32 cellular contexts compared by ENCODE assay signal in genomic region chrX:10531927-10532326, GRCh38.
"Had no signal": no experiment of that assay in that cellular context is flagged by ENCODE, and none has a peak within 500 bp of the region (broad histone marks: within the 10 kb centered on the region; RNA-seq: fewer than 3 reads in every experiment).

No MANE protein-coding gene starts in this region.

- H3K4me1 ChIP-seq: adrenal gland, ascending aorta, breast epithelium had no signal

- H3K27ac ChIP-seq: adrenal gland, ascending aorta, body of pancreas, brain microvascular endothelial cell, breast epithelium, cardiac muscle cell had no signal

- H3K36me3 ChIP-seq: adrenal gland, ascending aorta, brain microvascular endothelial cell, breast epithelium, cardiac muscle cell had no signal

- H3K4me3 ChIP-seq: adrenal gland, ascending aorta, body of pancreas, breast epithelium, cardiac muscle cell had no signal

- ATAC-seq: activated naive CD4-positive, alpha-beta T cell treated with anti-CD3 and anti-CD28 coated beads, Interleukin-2, amount 50 U/mL, for 72 hours; activated naive CD8-positive, alpha-beta T cell treated with anti-CD3 and anti-CD28 coated beads, Interleukin-2, amount 50 U/mL, for 24 hours; activated T-cell treated with anti-CD3 and anti-CD28 coated beads, Interleukin-2, amount 50 U/mL, for 4 hours; activated T-cell treated with anti-CD3 and anti-CD28 coated beads, Interleukin-2, amount 50 U/mL, for 72 hours; activated T-helper 17 cell treated with anti-CD3 and anti-CD28 coated beads, Interleukin-2, amount 50 U/mL, for 72 hours; body of pancreas had no signal

- DNase-seq: activated effector memory CD4-positive, alpha-beta T cell treated with anti-CD3 and anti-CD28 coated beads, Interleukin-2, amount 50 U/mL, for 16 hours; activated effector memory CD4-positive, alpha-beta T cell treated with Interleukin-2 at 50 U/mL for 16 hours; activated gamma-delta T cell; activated gamma-delta T cell treated with Interleukin-2 at 50 U/mL for 16 hours; activated naive CD4-positive, alpha-beta T cell; activated naive CD4-positive, alpha-beta T cell treated with anti-CD3 and anti-CD28 coated beads for 36 hours; activated naive CD4-positive, alpha-beta T cell treated with anti-CD3 and anti-CD28 coated beads, Interleukin-2, amount 10 ng/mL, durations not matched to agents 7 days and 5 days; activated naive CD4-positive, alpha-beta T cell treated with anti-CD3 and anti-CD28 coated beads, Interleukin-2, amount 50 U/mL, for 16 hours; activated naive CD4-positive, alpha-beta T cell treated with Interleukin-2 at 50 U/mL for 16 hours; activated naive CD8-positive, alpha-beta T cell treated with anti-CD3 and anti-CD28 coated beads for 36 hours; activated naive CD8-positive, alpha-beta T cell treated with anti-CD3 and anti-CD28 coated beads, Interleukin-2, amount 10 ng/mL, durations not matched to agents 7 days and 5 days; activated naive CD8-positive, alpha-beta T cell treated with anti-CD3 and anti-CD28 coated beads, Interleukin-2, amount 50 U/mL, for 24 hours; activated T-cell treated with anti-CD3 and anti-CD28 coated beads, Interleukin-2, amount 50 U/mL, for 1 hour; activated T-cell treated with anti-CD3 and anti-CD28 coated beads, Interleukin-2, amount 50 U/mL, for 24 hours; activated T-cell treated with anti-CD3 and anti-CD28 coated beads, Interleukin-2, amount 50 U/mL, for 4 hours; activated T-cell treated with anti-CD3 and anti-CD28 coated beads, Interleukin-2, amount 50 U/mL, for 48 hours; activated T-cell treated with anti-CD3 and anti-CD28 coated beads, Interleukin-2, amount 50 U/mL, for 72 hours; adrenal gland; amniotic stem cell; amygdala; anterior cingulate cortex; aorta; body of pancreas; brain microvascular endothelial cell; caudate nucleus; central memory CD4-positive, alpha-beta T cell; cerebellar nuclear complex had no signal

- H3K9me3 ChIP-seq: adrenal gland, ascending aorta, body of pancreas, breast epithelium had no signal

- H3K27me3 ChIP-seq: adrenal gland, ascending aorta, body of pancreas, brain microvascular endothelial cell, cardiac muscle cell had no signal
